12 cellular contexts compared by ENCODE assay signal in the genomic region with DNA sequence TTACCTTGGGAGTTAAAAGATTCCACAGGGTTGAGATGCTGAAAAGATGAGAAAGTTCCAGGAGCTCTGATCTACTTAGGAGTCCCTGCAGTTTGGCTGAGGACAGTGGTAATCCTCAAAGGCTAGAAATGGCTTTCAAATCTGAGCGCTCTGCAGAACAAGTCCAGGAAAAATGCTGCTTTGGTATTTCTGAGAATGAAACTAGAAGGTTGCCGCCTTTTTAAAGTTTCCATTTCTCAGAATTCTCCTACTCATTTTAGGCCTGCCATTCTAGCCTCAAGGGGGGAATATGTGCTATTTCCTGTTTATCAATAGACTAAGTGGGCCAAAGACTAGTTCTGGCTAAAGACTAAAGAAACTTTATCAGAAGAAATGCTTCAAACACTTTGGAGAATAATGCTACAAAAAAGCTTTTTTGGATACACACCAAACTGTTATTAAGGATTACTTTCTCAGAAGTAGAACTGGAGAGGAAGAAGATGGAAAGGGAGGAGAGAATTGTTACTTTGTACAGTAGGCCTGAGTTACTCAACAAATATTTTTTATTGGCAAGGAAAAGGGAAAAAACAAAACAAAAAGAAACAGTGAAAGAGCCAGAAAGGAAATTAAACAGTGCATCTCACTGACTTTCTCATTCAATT. TPM values are rescaled to one million over a fixed set of nuclear protein-coding genes. Genes with fewer than 3 reads are reported as not detected.
DNase-seq lines count a peak whose midpoint lies in the region; ATAC-seq and TF ChIP-seq lines count a peak whose summit lies in the region.
"Had no signal": no experiment of that assay in that cellular context is flagged by ENCODE, and none has a peak within 500 bp of the region (broad histone marks: within the 10 kb centered on the region; RNA-seq: fewer than 3 reads in every experiment).

A gene (minus strand): TSS at position 110 of the 641 bp plus-strand sequence. CDS start 15,314 bp downstream, outside the sequence.

- H3K36me3 Mint-ChIP-seq in CD4-positive, alpha-beta T cell (ENCODE audit: low read depth) = peaks cover 9% of the 10 kb centered on the region
- H3K36me3 Mint-ChIP-seq in activated naive CD8-positive, alpha-beta T cell treated with anti-CD3 and anti-CD28 coated beads, Interleukin-2, amount 10 ng/mL, durations not matched to agents 7 days and 5 days = peaks cover 35% of the 10 kb centered on the region
- H3K36me3 Mint-ChIP-seq in naive thymus-derived CD4-positive, alpha-beta T cell = peaks cover 0 to 30% (median 12%) of the 10 kb centered on the region in 5 donors

- BruUV-seq in PC-9 (replicated peaks; lab: Mats Ljungman, UMichigan) = no TSS peak

- CTCF ChIA-PET in CD4-positive, alpha-beta T cell (lab: Charles Lee) = interaction anchor here (1.4 to 4.6 kb wide), 6 partner anchors 16 to 226 kb away, joined by 3 to 57 read pairs (median 8); a partner anchor contains a TSS
- CTCF ChIA-PET in naive thymus-derived CD4-positive, alpha-beta T cell (lab: Charles Lee) = interaction anchor here (0.7 to 6.8 kb wide), 11 partner anchors 15 to 369 kb away, joined by 3 to 111 read pairs (median 6); no protein-coding TSS in a partner anchor
- CTCF ChIA-PET in PC-9 (lab: Charles Lee) = interaction anchor here (0.6 to 1.0 kb wide), 2 partner anchors 93 to 308 kb away, joined by 3 read pairs; no protein-coding TSS in a partner anchor

- H3K27ac Mint-ChIP-seq in CD4-positive, alpha-beta T cell = peak within 1 kb of the TSS; percentile 82
- H3K27ac Mint-ChIP-seq in activated naive CD8-positive, alpha-beta T cell treated with anti-CD3 and anti-CD28 coated beads, Interleukin-2, amount 10 ng/mL, durations not matched to agents 7 days and 5 days = peak within 1 kb of the TSS; percentile 99
- H3K27ac Mint-ChIP-seq in naive thymus-derived CD4-positive, alpha-beta T cell = peak within 1 kb of the TSS; percentile 88 to 100 (median 95)

- H2AFZ ChIP-seq in PC-9 = no peak within 1 kb of the TSS

- no peaks in the 10 kb centered on the region for H3K27me3 Mint-ChIP-seq in CD4-positive, alpha-beta T cell
- H3K27me3 Mint-ChIP-seq in activated naive CD8-positive, alpha-beta T cell treated with anti-CD3 and anti-CD28 coated beads, Interleukin-2, amount 10 ng/mL, durations not matched to agents 7 days and 5 days = no peaks in the 10 kb centered on the region
- no peaks in the 10 kb centered on the region for H3K27me3 Mint-ChIP-seq in naive thymus-derived CD4-positive, alpha-beta T cell

- intact Hi-C loops in CD4-positive, alpha-beta T cell (cut with DNase I, micrococcal nuclease) = loop anchor here (2.0 to 5.0 kb wide), 5 partner anchors 50 to 293 kb away; a partner anchor contains a TSS
- intact Hi-C loops in naive thymus-derived CD4-positive, alpha-beta T cell (cut with micrococcal nuclease) = loop anchor here (1.0 to 5.0 kb wide), 11 partner anchors 17 to 995 kb away; a partner anchor contains a TSS
- intact Hi-C loops in PC-9 (cut with micrococcal nuclease; ENCODE audit: unreplicated experiment) = loop anchor here (5.0 to 10.0 kb wide), 4 partner anchors 210 to 1333 kb away; a partner anchor contains a TSS

- H3K4me2 ChIP-seq in PC-9 = no peak within 1 kb of the TSS

- ATAC-seq in CD4-positive, alpha-beta T cell (ENCODE audit: poor library complexity) = peak; percentile 9
- ATAC-seq in activated naive CD8-positive, alpha-beta T cell treated with anti-CD3 and anti-CD28 coated beads, Interleukin-2, amount 10 ng/mL, durations not matched to agents 7 days and 5 days (ENCODE audit: low read depth) = peak; percentile 70
- peak; percentile 30 for ATAC-seq in naive thymus-derived CD4-positive, alpha-beta T cell
- no peak for ATAC-seq in GM19035 (IDR thresholded peaks at IDR 0.05; ENCODE audit: unreplicated experiment)

- no peaks in the 10 kb centered on the region for H3K79me2 ChIP-seq in PC-9 (ENCODE audit: low read depth)

- no peaks in the 10 kb centered on the region for H3K9me3 Mint-ChIP-seq in CD4-positive, alpha-beta T cell
- no peaks in the 10 kb centered on the region for H3K9me3 Mint-ChIP-seq in activated naive CD8-positive, alpha-beta T cell treated with anti-CD3 and anti-CD28 coated beads, Interleukin-2, amount 10 ng/mL, durations not matched to agents 7 days and 5 days
- no peaks in the 10 kb centered on the region for H3K9me3 Mint-ChIP-seq in naive thymus-derived CD4-positive, alpha-beta T cell

- H3K27me3 ChIP-seq in CD4-positive, alpha-beta T cell (ENCODE audit: control insufficient read depth, insufficient read depth, low read length) = no peaks in the 10 kb centered on the region
- no peaks in the 10 kb centered on the region for H3K27me3 ChIP-seq in naive thymus-derived CD4-positive, alpha-beta T cell (ENCODE audit: control insufficient read depth in 2 of 2, insufficient read depth in 2 of 2, low read length in 2 of 2)
- no peaks in the 10 kb centered on the region for H3K27me3 ChIP-seq in H7 (ENCODE audit: control insufficient read depth, insufficient read depth, low read length)
- H3K27me3 ChIP-seq in PC-9 (ENCODE audit: insufficient read depth, low read depth) = no peaks in the 10 kb centered on the region

- TF ChIP-seq CTCF in CD4-positive, alpha-beta T cell (IDR thresholded peaks at IDR 0.05) = no peak
- no peak for TF ChIP-seq CTCF in PC-9 (conservative IDR thresholded peaks at IDR 0.05)

- H3K4me3 ChIP-seq in naive thymus-derived CD4-positive, alpha-beta T cell (ENCODE audit: low read length) = peak within 1 kb of the TSS; percentile 61
- no peak within 1 kb of the TSS for H3K4me3 ChIP-seq in H7 (ENCODE audit: insufficient read depth, low read depth, low read length)
- no peak within 1 kb of the TSS for H3K4me3 ChIP-seq in PC-9
- H3K4me3 ChIP-seq: HAP-1 had no signal

- H3K4me1 ChIP-seq in naive thymus-derived CD4-positive, alpha-beta T cell (ENCODE audit: control insufficient read depth in 2 of 2, insufficient read depth in 2 of 2, low read length in 2 of 2) = peaks cover 30 to 49% of the 10 kb centered on the region in 2 donors
- H3K4me1 ChIP-seq in PC-9 (replicated peaks; ENCODE audit: insufficient read depth) = no peaks in the 10 kb centered on the region
- H3K4me1 ChIP-seq: HAP-1 had no signal

- no peaks in the 10 kb centered on the region for H3F3A ChIP-seq in PC-9 (ENCODE audit: insufficient read depth, low read depth)

- H3K9me3 ChIP-seq in CD4-positive, alpha-beta T cell (ENCODE audit: control insufficient read depth, low read length) = no peaks in the 10 kb centered on the region
- no peaks in the 10 kb centered on the region for H3K9me3 ChIP-seq in naive thymus-derived CD4-positive, alpha-beta T cell (ENCODE audit: control insufficient read depth in 2 of 3, low read length in 3 of 3)
- no peaks in the 10 kb centered on the region for H3K9me3 ChIP-seq in PC-9 (ENCODE audit: insufficient read depth, low read depth)
- H3K9me3 ChIP-seq: HAP-1 had no signal

- peak within 1 kb of the TSS; percentile 86 for H3K27ac ChIP-seq in CD4-positive, alpha-beta T cell (ENCODE audit: low read depth, low read length)
- peak within 1 kb of the TSS; percentile 74 for H3K27ac ChIP-seq in naive thymus-derived CD4-positive, alpha-beta T cell (ENCODE audit: low read depth, low read length)
- no peak within 1 kb of the TSS for H3K27ac ChIP-seq in PC-9

- peaks cover 66% of the 10 kb centered on the region for H3K4me1 Mint-ChIP-seq in CD4-positive, alpha-beta T cell (ENCODE audit: low read depth)
- peaks cover 44% of the 10 kb centered on the region for H3K4me1 Mint-ChIP-seq in activated naive CD8-positive, alpha-beta T cell treated with anti-CD3 and anti-CD28 coated beads, Interleukin-2, amount 10 ng/mL, durations not matched to agents 7 days and 5 days
- H3K4me1 Mint-ChIP-seq in naive thymus-derived CD4-positive, alpha-beta T cell = peaks cover 39 to 70% (median 64%) of the 10 kb centered on the region in 7 donors

- H4K20me1 ChIP-seq in PC-9 (ENCODE audit: insufficient read depth) = no peaks in the 10 kb centered on the region

- peak in 1 of 10 experiments; percentile 34 for DNase-seq in CD4-positive, alpha-beta T cell
- DNase-seq in KBM-7 (peak; percentile 90), H7 (no peak), PC-9 (no peak), hippocampal formation (lab: John Stamatoyannopoulos, UW) (no peak)
- DNase-seq in activated naive CD8-positive, alpha-beta T cell treated with anti-CD3 and anti-CD28 coated beads, Interleukin-2, amount 10 ng/mL, durations not matched to agents 7 days and 5 days = no peak
- DNase-seq in naive thymus-derived CD4-positive, alpha-beta T cell = peak in 8 of 9 donors; percentile 27 to 56 (median 42)
- DNase-seq: cerebellar nuclear complex, SIG-M5 had no signal

- POLR2A ChIA-PET in CD4-positive, alpha-beta T cell (lab: Charles Lee) = interaction anchor here (0.6 to 8.1 kb wide), 17 partner anchors 16 to 487 kb away, joined by 3 to 153 read pairs (median 7); a partner anchor contains a TSS
- POLR2A ChIA-PET in activated naive CD8-positive, alpha-beta T cell treated with anti-CD3 and anti-CD28 coated beads, Interleukin-2, amount 10 ng/mL, durations not matched to agents 7 days and 5 days (lab: Charles Lee) = interaction anchor here (0.6 to 7.2 kb wide), 18 partner anchors 11 to 418 kb away, joined by 3 to 172 read pairs (median 5); a partner anchor contains a TSS
- POLR2A ChIA-PET in naive thymus-derived CD4-positive, alpha-beta T cell (lab: Charles Lee) = interaction anchor here (0.6 to 16.0 kb wide), 26 partner anchors 16 to 450 kb away, joined by 3 to 253 read pairs (median 4); a partner anchor contains a TSS
- POLR2A ChIA-PET in PC-9 (lab: Charles Lee; ENCODE audit: unreplicated experiment) = no interaction called here

- H3K9me2 ChIP-seq in PC-9 (ENCODE audit: insufficient read depth) = no peaks in the 10 kb centered on the region

- in situ Hi-C loops in KBM-7 (cut with MboI; ENCODE audit: low pct_unique_long_range_greater_than_20kb, low sequenced_read_pairs) = loop anchor here (25.0 kb wide), 1 partner anchor 175 kb away; a partner anchor contains a TSS

- H3K36me3 ChIP-seq in naive thymus-derived CD4-positive, alpha-beta T cell (ENCODE audit: control insufficient read depth in 2 of 3, insufficient read depth in 3 of 3, low read length in 3 of 3) = no peaks in the 10 kb centered on the region
- H3K36me3 ChIP-seq in H7 (replicated peaks; ENCODE audit: control insufficient read depth, insufficient read depth, low read length) (no peaks in the 10 kb centered on the region), PC-9 (ENCODE audit: low read depth) (no peaks in the 10 kb centered on the region)
- H3K36me3 ChIP-seq: HAP-1 had no signal

- H3K4me3 Mint-ChIP-seq in CD4-positive, alpha-beta T cell = peak within 1 kb of the TSS; percentile 91
- H3K4me3 Mint-ChIP-seq in activated naive CD8-positive, alpha-beta T cell treated with anti-CD3 and anti-CD28 coated beads, Interleukin-2, amount 10 ng/mL, durations not matched to agents 7 days and 5 days = peak within 1 kb of the TSS; percentile 94
- H3K4me3 Mint-ChIP-seq in naive thymus-derived CD4-positive, alpha-beta T cell = peak within 1 kb of the TSS; percentile 75 to 100 (median 88)

RNA-seq across cellular contexts. Expression of the gene that starts here (rescaled TPM):
- 10 to 100 TPM; 23.4 to 24.3 TPM for total RNA-seq in CD4-positive, alpha-beta T cell
- 100 to 1,000 TPM; 133 to 139 TPM for total RNA-seq in activated naive CD8-positive, alpha-beta T cell treated with anti-CD3 and anti-CD28 coated beads, Interleukin-2, amount 10 ng/mL, durations not matched to agents 7 days and 5 days
- total RNA-seq in naive thymus-derived CD4-positive, alpha-beta T cell = 100 to 1,000 TPM in 1 of 5 experiments, 10 to 100 TPM in 4; 41.7 to 111 (median 52.9) TPM
- 10 to 100 TPM; 12.0 to 13.6 TPM for polyA plus RNA-seq in naive thymus-derived CD4-positive, alpha-beta T cell
- not detected in 2 replicates for total RNA-seq in H7 (2014; rRNA removed; shearing (Covaris generic))
- total RNA-seq in PC-9 (2021) = not detected in 2 replicates
- total RNA-seq: kidney epithelial cell had no signal

Comparison
In these comparisons a context has a peak if more than half of its experiments do, and no peak if none do; other contexts are left out.
1. RNA of the gene that starts here (total RNA-seq): 133 to 139 TPM in activated naive CD8-positive, alpha-beta T cell treated with anti-CD3 and anti-CD28 coated beads, Interleukin-2, amount 10 ng/mL, durations not matched to agents 7 days and 5 days, 41.7 to 111 TPM in naive thymus-derived CD4-positive, alpha-beta T cell and 23.4 to 24.3 TPM in CD4-positive, alpha-beta T cell; not detected in PC-9 and not detected in H7; every median in the first group is over 10 times any median in the second.
2. DNase-seq: peak in KBM-7 (single experiment) and naive thymus-derived CD4-positive, alpha-beta T cell (8 of 9); none in activated naive CD8-positive, alpha-beta T cell treated with anti-CD3 and anti-CD28 coated beads, Interleukin-2, amount 10 ng/mL, durations not matched to agents 7 days and 5 days (single experiment), H7 (single experiment), PC-9 (0 of 2) and hippocampal formation (0 of 2).
3. Peak in every context shown above with its lines, with median percentiles within 50 percentile points of each other: H3K27ac Mint-ChIP-seq and H3K4me3 Mint-ChIP-seq.